19 cellular contexts compared by ENCODE assay signal in genomic region chr20:53728359-53728758, GRCh38.
DNase-seq lines count a peak whose midpoint lies in the region; ATAC-seq and TF ChIP-seq lines count a peak whose summit lies in the region.
"Had no signal": no experiment of that assay in that cellular context is flagged by ENCODE, and none has a peak within 500 bp of the region (broad histone marks: within the 10 kb centered on the region; RNA-seq: fewer than 3 reads in every experiment).

No MANE protein-coding gene starts in this region.

- H3K9me3 Mint-ChIP-seq in Caco-2 (ENCODE audit: unreplicated experiment): no peaks in the 10 kb centered on the region
- no peaks in the 10 kb centered on the region for H3K9me3 Mint-ChIP-seq in activated T-helper 2 cell treated with anti-CD3 and anti-CD28 coated beads, Interferon-gamma antibody, Interleukin-2, Interleukin-4, amounts not matched to agents 10 μg/mL and 5 μg/mL and 100 μg/mL, durations not matched to agents 14 hours and 24 hours and 36 hours
- peaks cover 2% of the 10 kb centered on the region for H3K9me3 Mint-ChIP-seq in neural progenitor cell
- H3K9me3 Mint-ChIP-seq: CD4-positive, CD25-positive, alpha-beta regulatory T cell had no signal

- H3K9me3 ChIP-seq in Caco-2 (peaks cover 4% of the 10 kb centered on the region; the same call in 1 of the 2 replicates), neural progenitor cell (ENCODE audit: low read depth) (no peaks in the 10 kb centered on the region)

- no peaks in the 10 kb centered on the region for H3K79me2 ChIP-seq in neural progenitor cell (ENCODE audit: low read depth)

- H2AFZ ChIP-seq in neural progenitor cell (replicated peaks): no peak overlapping the region

- BruUV-seq in Caco-2 (replicated peaks; lab: Mats Ljungman, UMichigan): no TSS peak

- no peaks in the 10 kb centered on the region for H3K27me3 Mint-ChIP-seq in Caco-2 (ENCODE audit: insufficient read depth, unreplicated experiment)
- H3K27me3 Mint-ChIP-seq in activated T-helper 2 cell treated with anti-CD3 and anti-CD28 coated beads, Interferon-gamma antibody, Interleukin-2, Interleukin-4, amounts not matched to agents 10 μg/mL and 5 μg/mL and 100 μg/mL, durations not matched to agents 14 hours and 24 hours and 36 hours (ENCODE audit: low read depth): no peaks in the 10 kb centered on the region
- peaks cover 8% of the 10 kb centered on the region for H3K27me3 Mint-ChIP-seq in neural progenitor cell (ENCODE audit: insufficient read depth, low read depth)

- H3K4me1 ChIP-seq in Caco-2 (peaks cover 17% of the 10 kb centered on the region), neural progenitor cell (no peaks in the 10 kb centered on the region)

- DNase-seq in Caco-2: no peak
- DNase-seq in HuH-7.5 (ENCODE audit: low spot score): peak; percentile 22
- no peak for DNase-seq in activated T-helper 2 cell treated with anti-CD3 and anti-CD28 coated beads, Interferon-gamma antibody, Interleukin-2, Interleukin-4, amounts not matched to agents 10 μg/mL and 5 μg/mL and 100 μg/mL, durations not matched to agents 14 hours and 24 hours and 36 hours (ENCODE audit: low spot score)
- no peak for DNase-seq in neural progenitor cell (ENCODE audit: low spot score)
- no peak for DNase-seq in anterior cingulate cortex (lab: John Stamatoyannopoulos, UW)
- DNase-seq in mucosa of gallbladder (ENCODE audit: low spot score): no peak
- DNase-seq: ACHN; AML-193; CD4-positive, CD25-positive, alpha-beta regulatory T cell; EL; NCI-H1436; NCI-H2029; NCI-H2171 treated with DMSO at 0.1 percent for 48 hours; NCI-H774; PC-3 had no signal

- ATAC-seq in HG03108 (IDR thresholded peaks at IDR 0.05; ENCODE audit: unreplicated experiment): no peak
- ATAC-seq in GM19463 (IDR thresholded peaks at IDR 0.05; ENCODE audit: unreplicated experiment): no peak
- ATAC-seq: HCT116, PC-3 had no signal

- H3K36me3 Mint-ChIP-seq in Caco-2 (ENCODE audit: insufficient read depth, unreplicated experiment): peaks cover 6% of the 10 kb centered on the region
- no peaks in the 10 kb centered on the region for H3K36me3 Mint-ChIP-seq in activated T-helper 2 cell treated with anti-CD3 and anti-CD28 coated beads, Interferon-gamma antibody, Interleukin-2, Interleukin-4, amounts not matched to agents 10 μg/mL and 5 μg/mL and 100 μg/mL, durations not matched to agents 14 hours and 24 hours and 36 hours (ENCODE audit: low read depth)
- H3K36me3 Mint-ChIP-seq in neural progenitor cell: no peaks in the 10 kb centered on the region

- H3K36me3 ChIP-seq in Caco-2 (ENCODE audit: control insufficient read depth, insufficient read depth, low read length) (no peaks in the 10 kb centered on the region), neural progenitor cell (no peaks in the 10 kb centered on the region)

- H3K27ac Mint-ChIP-seq in Caco-2 (ENCODE audit: unreplicated experiment) (peak overlapping the region; percentile 3), neural progenitor cell (peak overlapping the region; percentile 3)
- H3K27ac Mint-ChIP-seq in activated T-helper 2 cell treated with anti-CD3 and anti-CD28 coated beads, Interferon-gamma antibody, Interleukin-2, Interleukin-4, amounts not matched to agents 10 μg/mL and 5 μg/mL and 100 μg/mL, durations not matched to agents 14 hours and 24 hours and 36 hours: peak overlapping the region; percentile 4
- H3K27ac Mint-ChIP-seq: CD4-positive, CD25-positive, alpha-beta regulatory T cell had no signal

- intact Hi-C loops in Caco-2 (cut with micrococcal nuclease; ENCODE audit: unreplicated experiment): no loop called here
- intact Hi-C loops in activated T-helper 2 cell treated with anti-CD3 and anti-CD28 coated beads, Interferon-gamma antibody, Interleukin-2, Interleukin-4, amounts not matched to agents 10 μg/mL and 5 μg/mL and 100 μg/mL, durations not matched to agents 14 hours and 24 hours and 36 hours (cut with micrococcal nuclease): no loop called here

- H3K4me1 Mint-ChIP-seq in Caco-2 (ENCODE audit: low read depth, unreplicated experiment) (peaks cover 14% of the 10 kb centered on the region), neural progenitor cell (peaks cover 17% of the 10 kb centered on the region)
- H3K4me1 Mint-ChIP-seq in activated T-helper 2 cell treated with anti-CD3 and anti-CD28 coated beads, Interferon-gamma antibody, Interleukin-2, Interleukin-4, amounts not matched to agents 10 μg/mL and 5 μg/mL and 100 μg/mL, durations not matched to agents 14 hours and 24 hours and 36 hours (ENCODE audit: low read depth): peaks cover 19% of the 10 kb centered on the region

- TF ChIP-seq CTCF in Caco-2 (IDR thresholded peaks at IDR 0.05; ENCODE audit: insufficient read depth in 1 of 2, low read depth in 1 of 2, low read length in 1 of 2, severe bottlenecking in 1 of 2, unreplicated experiment in 1 of 2) (no peak), neural progenitor cell (IDR thresholded peaks at IDR 0.05) (no peak)

- no peak overlapping the region for H3K9ac ChIP-seq in neural progenitor cell
- H3K9ac ChIP-seq: KMS-11 had no signal

- POLR2A ChIA-PET in Caco-2 (lab: Charles Lee): interaction anchor here (0.9 kb wide), 1 partner anchor 10 kb away, joined by 4 read pairs; no protein-coding TSS in a partner anchor

- CTCF ChIA-PET in Caco-2 (lab: Charles Lee): interaction anchor here (0.6 kb wide), 1 partner anchor 90 kb away, joined by 3 read pairs; no protein-coding TSS in a partner anchor

- H3K4me3 Mint-ChIP-seq in Caco-2 (ENCODE audit: unreplicated experiment) (no peak overlapping the region), neural progenitor cell (no peak overlapping the region)
- H3K4me3 Mint-ChIP-seq in activated T-helper 2 cell treated with anti-CD3 and anti-CD28 coated beads, Interferon-gamma antibody, Interleukin-2, Interleukin-4, amounts not matched to agents 10 μg/mL and 5 μg/mL and 100 μg/mL, durations not matched to agents 14 hours and 24 hours and 36 hours (ENCODE audit: low read depth): no peak overlapping the region
- H3K4me3 Mint-ChIP-seq: CD4-positive, CD25-positive, alpha-beta regulatory T cell had no signal

- H3K4me3 ChIP-seq in Caco-2 (ENCODE audit: low read depth, low read length): no peak overlapping the region
- H3K4me3 ChIP-seq in neural progenitor cell: no peak overlapping the region

- no peaks in the 10 kb centered on the region for H3K27me3 ChIP-seq in Caco-2 (replicated peaks; ENCODE audit: control insufficient read depth, insufficient read depth, low read length)
- H3K27me3 ChIP-seq in neural progenitor cell: no peaks in the 10 kb centered on the region

- no peaks in the 10 kb centered on the region for H3F3A ChIP-seq in neural progenitor cell (ENCODE audit: low read depth)

- H3K4me2 ChIP-seq in neural progenitor cell: no peak overlapping the region
- H3K4me2 ChIP-seq: KMS-11 had no signal

- H4K20me1 ChIP-seq in neural progenitor cell (ENCODE audit: low read depth): no peaks in the 10 kb centered on the region

- no peak overlapping the region for H3K27ac ChIP-seq in neural progenitor cell
- H3K27ac ChIP-seq: KMS-11 had no signal
